1 cellular context compared by ENCODE assay signal in genomic region chr17:76940738-76941350, GRCh38.
TF ChIP-seq lines count a peak whose summit lies in the region.

No MANE protein-coding gene starts in this region.

TF ChIP-seq in GM23338, 12 proteins besides CTCF, POLR2A, EP300 and RAD21 (continued from another document):
- TF ChIP-seq ZNF462 (CRISPR knock-in tag; IDR thresholded peaks at IDR 0.05) (no peak), ZNF331 (CRISPR knock-in tag; IDR thresholded peaks at IDR 0.05; ENCODE audit: low read depth) (no peak), STAT1 (IDR thresholded peaks at IDR 0.05; ENCODE audit: unreplicated experiment) (no peak), JUNB (IDR thresholded peaks at IDR 0.05; ENCODE audit: unreplicated experiment) (no peak)
